ENCODE assay signal across 19 cellular contexts in genomic region chr11:130849215-130849568, GRCh38.
DNase-seq lines count a peak whose midpoint lies in the region; ATAC-seq and TF ChIP-seq lines count a peak whose summit lies in the region.
"Had no signal": no experiment of that assay in that cellular context is flagged by ENCODE, and none has a peak within 500 bp of the region (broad histone marks: within the 10 kb centered on the region; RNA-seq: fewer than 3 reads in every experiment).

No MANE protein-coding gene starts in this region.

- CTCF ChIA-PET in MCF 10A (lab: Yijun Ruan, JAX) = interaction anchor here (0.7 to 40.3 kb wide), 8 partner anchors 9 to 413 kb away, joined by 3 to 1064 read pairs (median 7); partner anchors contain the start of genes ADAMTS15, ADAMTS8 and SNX19

- H3K27me3 ChIP-seq in breast epithelium (no peaks in the 10 kb centered on the region), foreskin keratinocyte (no peaks in the 10 kb centered on the region), thoracic aorta (replicated peaks; ENCODE audit: insufficient read depth) (no peaks in the 10 kb centered on the region)
- H3K27me3 ChIP-seq: adrenal gland, heart left ventricle, neural progenitor cell, Peyer's patch had no signal

- TF ChIP-seq POLR2A in breast epithelium (IDR thresholded peaks at IDR 0.05) = no peak

- H3K27ac ChIP-seq in breast epithelium = no peak overlapping the region
- peak overlapping the region; percentile 26 for H3K27ac ChIP-seq in foreskin keratinocyte
- no peak overlapping the region for H3K27ac ChIP-seq in thoracic aorta
- H3K27ac ChIP-seq: 22Rv1, adrenal gland, heart left ventricle, neural progenitor cell, Peyer's patch had no signal

- no peaks in the 10 kb centered on the region for H3K9me3 Mint-ChIP-seq in MCF 10A (ENCODE audit: unreplicated experiment)
- H3K9me3 Mint-ChIP-seq: activated T-cell treated with anti-CD3 and anti-CD28 coated beads, Interleukin-2, amount 50 U/mL, for 4 hours had no signal

- peaks cover 18% of the 10 kb centered on the region for H3K4me1 Mint-ChIP-seq in MCF 10A (ENCODE audit: insufficient read depth, unreplicated experiment)
- H3K4me1 Mint-ChIP-seq: activated CD4-positive, alpha-beta T cell treated with anti-CD3 and anti-CD28 coated beads for 36 hours; neural progenitor cell had no signal

- peak; percentile 66 for DNase-seq in MCF 10A (ENCODE audit: unreplicated experiment)
- no peak for DNase-seq in breast epithelium (ENCODE audit: low spot score in 2 of 2)
- DNase-seq in amniotic epithelial cell (ENCODE audit: low read depth) = peak; percentile 86
- peak; percentile 40 to 70 for DNase-seq in foreskin keratinocyte
- DNase-seq in thoracic aorta (ENCODE audit: low spot score) = no peak
- no peak for DNase-seq in DMS114 treated with DMSO at 0.1 percent for 48 hours (lab: John Stamatoyannopoulos, UW; ENCODE audit: unreplicated experiment)
- DNase-seq in NCI-H526 treated with DMSO at 0.1 percent for 48 hours (lab: John Stamatoyannopoulos, UW) = no peak
- no peak for DNase-seq in GM19238 (ENCODE audit: insufficient read length, low spot score)
- DNase-seq: activated CD4-positive, alpha-beta T cell treated with anti-CD3 and anti-CD28 coated beads for 36 hours; activated T-cell treated with anti-CD3 and anti-CD28 coated beads, Interleukin-2, amount 50 U/mL, for 4 hours; adrenal gland; effector CD4-positive, alpha-beta T cell; heart left ventricle; NCI-H510A; Peyer's patch; small intestine; T-helper 2 cell had no signal

- H3K36me3 Mint-ChIP-seq in MCF 10A (ENCODE audit: insufficient read depth, unreplicated experiment) = peaks cover 5% of the 10 kb centered on the region
- H3K36me3 Mint-ChIP-seq: neural progenitor cell had no signal

- no TSS peak for BruUV-seq in MCF 10A (replicated peaks; lab: Mats Ljungman, UMichigan)

- TF ChIP-seq CTCF in MCF 10A (IDR thresholded peaks at IDR 0.05; ENCODE audit: unreplicated experiment) = no peak
- TF ChIP-seq CTCF in breast epithelium (IDR thresholded peaks at IDR 0.05) = no peak
- TF ChIP-seq CTCF in foreskin keratinocyte (conservative IDR thresholded peaks at IDR 0.05) = no peak
- TF ChIP-seq CTCF in thoracic aorta (IDR thresholded peaks at IDR 0.05) = no peak

- H3K36me3 ChIP-seq in breast epithelium = no peaks in the 10 kb centered on the region
- no peaks in the 10 kb centered on the region for H3K36me3 ChIP-seq in thoracic aorta
- H3K36me3 ChIP-seq: adrenal gland, heart left ventricle, neural progenitor cell, Peyer's patch had no signal

- ATAC-seq in foreskin keratinocyte = peak; percentile 43
- ATAC-seq in thoracic aorta (ENCODE audit: insufficient number of reproducible peaks, low FRiP score, low read depth) = peak; percentile 89
- ATAC-seq: activated CD4-positive, alpha-beta T cell treated with anti-CD3 and anti-CD28 coated beads for 36 hours; activated T-cell treated with anti-CD3 and anti-CD28 coated beads, Interleukin-2, amount 50 U/mL, for 4 hours had no signal

- H3K4me1 ChIP-seq in breast epithelium (no peaks in the 10 kb centered on the region), foreskin keratinocyte (peaks cover 24% of the 10 kb centered on the region), thoracic aorta (ENCODE audit: control insufficient read depth in 1 of 2, low read depth in 2 of 2) (peaks cover 4 to 21% of the 10 kb centered on the region in 2 donors)
- H3K4me1 ChIP-seq: adrenal gland, heart left ventricle, neural progenitor cell, Peyer's patch had no signal

- POLR2A ChIA-PET in MCF 10A (lab: Yijun Ruan, JAX) = interaction anchor here (0.8 to 1.2 kb wide), 6 partner anchors 10 to 418 kb away, joined by 3 to 4 read pairs (median 3); no protein-coding TSS in a partner anchor

- H3K4me3 ChIP-seq in breast epithelium (no peak overlapping the region), thoracic aorta (no peak overlapping the region)
- H3K4me3 ChIP-seq: adrenal gland, heart left ventricle, neural progenitor cell, Peyer's patch had no signal

- no peaks in the 10 kb centered on the region for H3K27me3 Mint-ChIP-seq in MCF 10A (ENCODE audit: insufficient read depth, unreplicated experiment)
- H3K27me3 Mint-ChIP-seq: activated CD4-positive, alpha-beta T cell treated with anti-CD3 and anti-CD28 coated beads for 36 hours had no signal

- H3K27ac Mint-ChIP-seq in MCF 10A (ENCODE audit: low read depth, unreplicated experiment) = peak overlapping the region; percentile 20
- H3K27ac Mint-ChIP-seq: activated CD4-positive, alpha-beta T cell treated with anti-CD3 and anti-CD28 coated beads for 36 hours; neural progenitor cell had no signal

- H3K4me3 Mint-ChIP-seq in MCF 10A (ENCODE audit: unreplicated experiment) = no peak overlapping the region
- H3K4me3 Mint-ChIP-seq: activated CD4-positive, alpha-beta T cell treated with anti-CD3 and anti-CD28 coated beads for 36 hours; activated T-cell treated with anti-CD3 and anti-CD28 coated beads, Interleukin-2, amount 50 U/mL, for 4 hours; neural progenitor cell had no signal

- H3K9me3 ChIP-seq in breast epithelium (no peaks in the 10 kb centered on the region), thoracic aorta (no peaks in the 10 kb centered on the region)
- H3K9me3 ChIP-seq: adrenal gland, Peyer's patch had no signal

- intact Hi-C loops in MCF 10A (cut with micrococcal nuclease) (loop anchor here (5.0 to 10.0 kb wide), 2 partner anchors 314 to 417 kb away; no protein-coding TSS in a partner anchor), breast epithelium (cut with DNase I; ENCODE audit: low total_unique reads) (no loop called here)

Comparison
In these comparisons a context has a peak if more than half of its experiments do, and no peak if none do; other contexts are left out.
1. DNase-seq: peak in MCF 10A (single experiment), amniotic epithelial cell (single experiment) and foreskin keratinocyte (2 of 2); none in breast epithelium (0 of 2), thoracic aorta (single experiment), DMS114 treated with DMSO at 0.1 percent for 48 hours (single experiment), NCI-H526 treated with DMSO at 0.1 percent for 48 hours (single experiment) and GM19238 (single experiment).